ENCODE assay signal across 10 cellular contexts in genomic region chr3:84965141-84965540, GRCh38. TPM values are rescaled to one million over a fixed set of nuclear protein-coding genes. Genes with fewer than 3 reads are reported as not detected.
DNase-seq lines count a peak whose midpoint lies in the region; ATAC-seq and TF ChIP-seq lines count a peak whose summit lies in the region.
"Had no signal": no experiment of that assay in that cellular context is flagged by ENCODE, and none has a peak within 500 bp of the region (broad histone marks: within the 10 kb centered on the region; RNA-seq: fewer than 3 reads in every experiment).

No MANE protein-coding gene starts in this region.

- DNase-seq in COR-L47 (lab: John Stamatoyannopoulos, UW) (peak; percentile 37), HuH-7 (ENCODE audit: low spot score) (peak; percentile 33), RWPE2 (ENCODE audit: low spot score) (no peak), iPS-NIHi11 (ENCODE audit: low spot score) (peak; percentile 52), left colon (no peak), esophagus squamous epithelium (lab: John Stamatoyannopoulos, UW) (no peak), GOT3 (lab: John Stamatoyannopoulos, UW) (no peak)
- DNase-seq in activated T-helper 1 cell treated with anti-CD3 and anti-CD28 coated beads, Interleukin-12 subunit alpha, Interleukin-12 subunit beta, Interleukin-2, Interleukin-4 antibody, amounts not matched to agents 30 ng/mL and 10 ng/mL and 1 ng/mL, durations not matched to agents 14 hours and 24 hours and 36 hours (ENCODE audit: low spot score): no peak
- DNase-seq: activated CD4-positive, alpha-beta memory T cell treated with anti-CD3 and anti-CD28 coated beads, Interleukin-2, amount 10 ng/mL, durations not matched to agents 7 days and 5 days; mucosa of descending colon had no signal

- no peak overlapping the region for H3K27ac ChIP-seq in RWPE2 (ENCODE audit: poor library complexity, severe bottlenecking)
- no peak overlapping the region for H3K27ac ChIP-seq in esophagus squamous epithelium

- 0 out of 3 replicates have a peak, but pooled peaks have one; percentile 44 for ATAC-seq in RWPE2 (ENCODE audit: low read depth)
- ATAC-seq in left colon: no peak
- ATAC-seq: mucosa of descending colon had no signal

- H3K4me1 ChIP-seq in RWPE2 (ENCODE audit: insufficient read depth, poor library complexity, severe bottlenecking) (no peaks in the 10 kb centered on the region), esophagus squamous epithelium (peaks cover 0 to 7% (median 0%) of the 10 kb centered on the region in 3 donors)

- H3K27me3 Mint-ChIP-seq in activated T-helper 1 cell treated with anti-CD3 and anti-CD28 coated beads, Interleukin-12 subunit alpha, Interleukin-12 subunit beta, Interleukin-2, Interleukin-4 antibody, amounts not matched to agents 30 ng/mL and 10 ng/mL and 1 ng/mL, durations not matched to agents 14 hours and 24 hours and 36 hours (ENCODE audit: insufficient read depth): peaks cover 18% of the 10 kb centered on the region

- H3K4me3 Mint-ChIP-seq in activated T-helper 1 cell treated with anti-CD3 and anti-CD28 coated beads, Interleukin-12 subunit alpha, Interleukin-12 subunit beta, Interleukin-2, Interleukin-4 antibody, amounts not matched to agents 30 ng/mL and 10 ng/mL and 1 ng/mL, durations not matched to agents 14 hours and 24 hours and 36 hours: no peak overlapping the region
- H3K4me3 Mint-ChIP-seq: activated CD4-positive, alpha-beta memory T cell treated with anti-CD3 and anti-CD28 coated beads, Interleukin-2, amount 10 ng/mL, durations not matched to agents 7 days and 5 days had no signal

- H3K4me3 ChIP-seq in RWPE2 (ENCODE audit: severe bottlenecking) (no peak overlapping the region), esophagus squamous epithelium (no peak overlapping the region)
- H3K4me3 ChIP-seq: mucosa of descending colon had no signal

- no peak overlapping the region for H3K27ac Mint-ChIP-seq in activated T-helper 1 cell treated with anti-CD3 and anti-CD28 coated beads, Interleukin-12 subunit alpha, Interleukin-12 subunit beta, Interleukin-2, Interleukin-4 antibody, amounts not matched to agents 30 ng/mL and 10 ng/mL and 1 ng/mL, durations not matched to agents 14 hours and 24 hours and 36 hours
- H3K27ac Mint-ChIP-seq: activated CD4-positive, alpha-beta memory T cell treated with anti-CD3 and anti-CD28 coated beads, Interleukin-2, amount 10 ng/mL, durations not matched to agents 7 days and 5 days had no signal

- no peak for TF ChIP-seq CTCF in RWPE2 (IDR thresholded peaks at IDR 0.05; ENCODE audit: poor library complexity, severe bottlenecking)
- TF ChIP-seq CTCF in esophagus squamous epithelium (IDR thresholded peaks at IDR 0.05): no peak

- TF ChIP-seq POLR2A in esophagus squamous epithelium (IDR thresholded peaks at IDR 0.05): no peak

- WGBS in esophagus squamous epithelium, 2 donors: 50% methylated on average over 1 of the region's 1 CpG

- no peaks in the 10 kb centered on the region for H3K36me3 Mint-ChIP-seq in activated T-helper 1 cell treated with anti-CD3 and anti-CD28 coated beads, Interleukin-12 subunit alpha, Interleukin-12 subunit beta, Interleukin-2, Interleukin-4 antibody, amounts not matched to agents 30 ng/mL and 10 ng/mL and 1 ng/mL, durations not matched to agents 14 hours and 24 hours and 36 hours (ENCODE audit: low read depth)

- intact Hi-C loops in left colon (cut with DNase I, micrococcal nuclease) (no loop called here), esophagus squamous epithelium (cut with DNase I) (no loop called here)
- intact Hi-C loops in activated T-helper 1 cell treated with anti-CD3 and anti-CD28 coated beads, Interleukin-12 subunit alpha, Interleukin-12 subunit beta, Interleukin-2, Interleukin-4 antibody, amounts not matched to agents 30 ng/mL and 10 ng/mL and 1 ng/mL, durations not matched to agents 14 hours and 24 hours and 36 hours (cut with micrococcal nuclease): no loop called here

- H3K4me1 Mint-ChIP-seq in activated T-helper 1 cell treated with anti-CD3 and anti-CD28 coated beads, Interleukin-12 subunit alpha, Interleukin-12 subunit beta, Interleukin-2, Interleukin-4 antibody, amounts not matched to agents 30 ng/mL and 10 ng/mL and 1 ng/mL, durations not matched to agents 14 hours and 24 hours and 36 hours (ENCODE audit: low read depth): peaks cover under 1% of the 10 kb centered on the region
- H3K4me1 Mint-ChIP-seq: activated CD4-positive, alpha-beta memory T cell treated with anti-CD3 and anti-CD28 coated beads, Interleukin-2, amount 10 ng/mL, durations not matched to agents 7 days and 5 days had no signal

- peaks cover 51% of the 10 kb centered on the region for H3K27me3 ChIP-seq in RWPE2 (ENCODE audit: insufficient read depth, poor library complexity, severe bottlenecking)
- H3K27me3 ChIP-seq in esophagus squamous epithelium: peaks cover 0 to 32% (median 9%) of the 10 kb centered on the region in 4 donors

- H3K36me3 ChIP-seq in RWPE2 (ENCODE audit: low read depth): no peaks in the 10 kb centered on the region
- no peaks in the 10 kb centered on the region for H3K36me3 ChIP-seq in esophagus squamous epithelium

- H3K9me3 ChIP-seq in RWPE2 (ENCODE audit: severe bottlenecking): no peaks in the 10 kb centered on the region
- no peaks in the 10 kb centered on the region for H3K9me3 ChIP-seq in esophagus squamous epithelium
- H3K9me3 ChIP-seq: mucosa of descending colon had no signal

- H3K9me3 Mint-ChIP-seq in activated T-helper 1 cell treated with anti-CD3 and anti-CD28 coated beads, Interleukin-12 subunit alpha, Interleukin-12 subunit beta, Interleukin-2, Interleukin-4 antibody, amounts not matched to agents 30 ng/mL and 10 ng/mL and 1 ng/mL, durations not matched to agents 14 hours and 24 hours and 36 hours: no peaks in the 10 kb centered on the region
- H3K9me3 Mint-ChIP-seq: activated CD4-positive, alpha-beta memory T cell treated with anti-CD3 and anti-CD28 coated beads, Interleukin-2, amount 10 ng/mL, durations not matched to agents 7 days and 5 days had no signal

RNA-seq across cellular contexts. Expression of gene CADM2, which starts 6.4 kb away (rescaled TPM):
- total RNA-seq in left colon: 1 to 10 TPM; 1.1 to 2.5 TPM
- total RNA-seq in esophagus squamous epithelium: under 1 TPM; 0.08 to 0.76 (median 0.34) TPM
- total RNA-seq in activated T-helper 1 cell treated with anti-CD3 and anti-CD28 coated beads, Interleukin-12 subunit alpha, Interleukin-12 subunit beta, Interleukin-2, Interleukin-4 antibody, amounts not matched to agents 30 ng/mL and 10 ng/mL and 1 ng/mL, durations not matched to agents 14 hours and 24 hours and 36 hours: not detected in 2 replicates
- total RNA-seq: activated CD4-positive, alpha-beta memory T cell treated with anti-CD3 and anti-CD28 coated beads, Interleukin-2, amount 10 ng/mL, durations not matched to agents 7 days and 5 days had no signal

Comparison
In these comparisons a context has a peak if more than half of its experiments do, and no peak if none do; other contexts are left out.
1. DNase-seq: peak in COR-L47 (single experiment), HuH-7 (single experiment) and iPS-NIHi11 (single experiment); none in RWPE2 (single experiment), left colon (0 of 2), esophagus squamous epithelium (single experiment), activated T-helper 1 cell treated with anti-CD3 and anti-CD28 coated beads, Interleukin-12 subunit alpha, Interleukin-12 subunit beta, Interleukin-2, Interleukin-4 antibody, amounts not matched to agents 30 ng/mL and 10 ng/mL and 1 ng/mL, durations not matched to agents 14 hours and 24 hours and 36 hours (single experiment) and GOT3 (single experiment).